26 cellular contexts compared by ENCODE assay signal in the genomic region with DNA sequence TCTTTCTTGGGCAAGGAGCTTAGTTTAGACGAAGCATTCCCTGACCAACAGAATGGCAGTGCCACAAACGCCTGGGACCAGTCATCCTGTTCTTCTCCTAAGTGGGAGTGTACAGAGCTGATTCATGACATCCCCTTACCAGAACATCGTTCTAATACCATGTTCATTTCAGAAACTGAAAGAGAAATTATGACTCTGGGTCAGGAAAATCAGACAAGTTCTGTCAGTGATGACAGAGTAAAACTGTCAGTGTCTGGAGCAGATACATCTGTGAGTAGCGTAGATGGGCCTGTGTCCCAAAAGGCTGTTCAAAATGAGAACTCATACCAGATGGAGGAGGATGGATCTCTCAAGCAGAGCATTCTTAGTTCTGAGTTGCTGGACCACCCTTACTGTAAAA. TPM values are rescaled to one million over a fixed set of nuclear protein-coding genes. Genes with fewer than 3 reads are reported as not detected.
DNase-seq lines count a peak whose midpoint lies in the region; ATAC-seq and TF ChIP-seq lines count a peak whose summit lies in the region.
"Had no signal": no experiment of that assay in that cellular context is flagged by ENCODE, and none has a peak within 500 bp of the region (broad histone marks: within the 10 kb centered on the region; RNA-seq: fewer than 3 reads in every experiment).

No MANE protein-coding gene starts in this region.

- no peak overlapping the region for H2BK120ac ChIP-seq in mesendoderm (ENCODE audit: low read depth, low read length)

- no peak for DNase-seq in activated CD8-positive, alpha-beta memory T cell treated with anti-CD3 and anti-CD28 coated beads, Interleukin-2, amount 10 ng/mL, durations not matched to agents 7 days and 5 days
- no peak for DNase-seq in activated CD8-positive, alpha-beta memory T cell treated with anti-CD3 and anti-CD28 coated beads, Interleukin-2, amount 50 U/mL, for 48 hours
- DNase-seq in OCI-LY7 (ENCODE audit: low spot score) (no peak), mesendoderm (no peak), vagina (ENCODE audit: extremely low spot score in 2 of 2) (no peak), NCI-H748 (lab: John Stamatoyannopoulos, UW; ENCODE audit: unreplicated experiment) (no peak)
- DNase-seq: activated CD4-positive, CD25-positive, alpha-beta regulatory T cell treated with anti-CD3 and anti-CD28 coated beads, Interleukin-2, amount 50 U/mL, for 72 hours; C1 segment of cervical spinal cord; Caco-2; IMR-90; islet precursor cell; left ventricle myocardium inferior; naive B cell; NCI-H1092; NCI-H187; NCI-H2171 treated with DMSO at 0.1 percent for 48 hours; NCI-H524 treated with DMSO at 0.1 percent for 48 hours; SJCRH30; T-cell; transverse colon had no signal

- H4K20me1 ChIP-seq in BLaER1 treated with 17β-estradiol and CSF1 and Interleukin-3, amounts not matched to agents 10 nM and 100 nM: peaks cover 39 to 100% (median 75%) of the 10 kb centered on the region in 11 experiments; a peak in 18 of 22 replicates
- H4K20me1 ChIP-seq in OCI-LY7 (ENCODE audit: insufficient read depth, low read length): peaks cover 3% of the 10 kb centered on the region

- H3K79me1 ChIP-seq in mesendoderm (ENCODE audit: low read length): peaks cover 21% of the 10 kb centered on the region

- H3K23ac ChIP-seq in mesendoderm (ENCODE audit: low read length): no peak overlapping the region

- peaks cover 37 to 86% (median 53%) of the 10 kb centered on the region in 11 experiments; a peak in 21 of 22 replicates for H3K36me3 ChIP-seq in BLaER1 treated with 17β-estradiol and CSF1 and Interleukin-3, amounts not matched to agents 10 nM and 100 nM
- H3K36me3 ChIP-seq in OCI-LY7 (ENCODE audit: insufficient read depth, low read length): peaks cover 56% of the 10 kb centered on the region
- H3K36me3 ChIP-seq in mesendoderm (ENCODE audit: control insufficient read depth, insufficient read depth, low read length): no peaks in the 10 kb centered on the region
- peaks cover 0 to 20% of the 10 kb centered on the region in 2 donors for H3K36me3 ChIP-seq in vagina
- H3K36me3 ChIP-seq: breast epithelium, transverse colon had no signal

- H3K9me3 Mint-ChIP-seq in activated CD8-positive, alpha-beta memory T cell treated with anti-CD3 and anti-CD28 coated beads, Interleukin-2, amount 10 ng/mL, durations not matched to agents 7 days and 5 days (ENCODE audit: low read depth): no peaks in the 10 kb centered on the region
- H3K9me3 Mint-ChIP-seq: mesothelial cell of epicardium, naive B cell, T-cell had no signal

- intact Hi-C loops in OCI-LY7 (cut with micrococcal nuclease; ENCODE audit: unreplicated experiment): no loop called here
- intact Hi-C loops in vagina (cut with DNase I): no loop called here

- H4K5ac ChIP-seq in mesendoderm (ENCODE audit: low read length): no peak overlapping the region

- peak overlapping the region in 5 of 10 experiments; percentile 16 to 45 (median 24); a peak in 6 of 20 replicates for H3K4me3 ChIP-seq in BLaER1 treated with 17β-estradiol and CSF1 and Interleukin-3, amounts not matched to agents 10 nM and 100 nM
- H3K4me3 ChIP-seq in OCI-LY7 (ENCODE audit: low read depth, low read length, poor library complexity, severe bottlenecking) (no peak overlapping the region), mesendoderm (ENCODE audit: low read length) (no peak overlapping the region), vagina (no peak overlapping the region)
- H3K4me3 ChIP-seq: breast epithelium, HAP-1, left ventricle myocardium inferior, SJCRH30, transverse colon had no signal

- H3K9ac ChIP-seq in BLaER1 treated with 17β-estradiol and CSF1 and Interleukin-3, amounts not matched to agents 10 nM and 100 nM: peak overlapping the region in 10 of 11 experiments; percentile 38 to 69 (median 49); a peak in 16 of 22 replicates
- no peak overlapping the region for H3K9ac ChIP-seq in mesendoderm (ENCODE audit: low read length)

- H2AFZ ChIP-seq in OCI-LY7 (ENCODE audit: low read length): no peak overlapping the region

- CTCF ChIA-PET in activated CD8-positive, alpha-beta memory T cell treated with anti-CD3 and anti-CD28 coated beads, Interleukin-2, amount 10 ng/mL, durations not matched to agents 7 days and 5 days (lab: Charles Lee): interaction anchor here (1.4 to 1.5 kb wide), 2 partner anchors 49 to 85 kb away, joined by 3 to 4 read pairs; no protein-coding TSS in a partner anchor
- CTCF ChIA-PET in OCI-LY7 (lab: Charles Lee; ENCODE audit: unreplicated experiment): interaction anchor here (0.6 kb wide), 2 partner anchors 19 to 31 kb away, joined by 3 to 5 read pairs; no protein-coding TSS in a partner anchor

- H3K4me3 Mint-ChIP-seq in activated CD8-positive, alpha-beta memory T cell treated with anti-CD3 and anti-CD28 coated beads, Interleukin-2, amount 10 ng/mL, durations not matched to agents 7 days and 5 days: no peak overlapping the region
- H3K4me3 Mint-ChIP-seq: mesothelial cell of epicardium, T-cell had no signal

- no peak overlapping the region for H2BK5ac ChIP-seq in mesendoderm (ENCODE audit: low read length)

- no peaks in the 10 kb centered on the region for H3K27me3 Mint-ChIP-seq in activated CD8-positive, alpha-beta memory T cell treated with anti-CD3 and anti-CD28 coated beads, Interleukin-2, amount 10 ng/mL, durations not matched to agents 7 days and 5 days
- H3K27me3 Mint-ChIP-seq: naive B cell, T-cell had no signal

- no peaks in the 10 kb centered on the region for H3K9me2 ChIP-seq in OCI-LY7 (ENCODE audit: insufficient read depth, low read length)

- H4K8ac ChIP-seq in mesendoderm (ENCODE audit: low read depth, low read length): no peak overlapping the region

- WGBS in mesendoderm (ENCODE audit: extremely low coverage, insufficient coverage, low lambda C conversion rate): no CpG with 5 or more reads among the region's 4 CpGs

- H3K4ac ChIP-seq in mesendoderm (ENCODE audit: low read depth, low read length): no peak overlapping the region

- peaks cover 31% of the 10 kb centered on the region for H3K4me1 Mint-ChIP-seq in activated CD8-positive, alpha-beta memory T cell treated with anti-CD3 and anti-CD28 coated beads, Interleukin-2, amount 10 ng/mL, durations not matched to agents 7 days and 5 days

- peaks cover 25% of the 10 kb centered on the region for H3K36me3 Mint-ChIP-seq in activated CD8-positive, alpha-beta memory T cell treated with anti-CD3 and anti-CD28 coated beads, Interleukin-2, amount 10 ng/mL, durations not matched to agents 7 days and 5 days
- H3K36me3 Mint-ChIP-seq: naive B cell had no signal

- H3K9me3 ChIP-seq in BLaER1 treated with 17β-estradiol and CSF1 and Interleukin-3, amounts not matched to agents 10 nM and 100 nM (replicated peaks in 1 of 11): no peaks in the 10 kb centered on the region
- H3K9me3 ChIP-seq in OCI-LY7 (ENCODE audit: low read length) (no peaks in the 10 kb centered on the region), vagina (no peaks in the 10 kb centered on the region)
- H3K9me3 ChIP-seq: breast epithelium, Caco-2, HAP-1, left ventricle myocardium inferior, SJCRH30, transverse colon had no signal

- H3K4me1 ChIP-seq in BLaER1 treated with 17β-estradiol and CSF1 and Interleukin-3, amounts not matched to agents 10 nM and 100 nM: peaks cover 47 to 73% (median 64%) of the 10 kb centered on the region in 10 experiments
- H3K4me1 ChIP-seq in OCI-LY7 (ENCODE audit: insufficient read depth, low read length, poor library complexity, severe bottlenecking): peaks cover 4% of the 10 kb centered on the region
- no peaks in the 10 kb centered on the region for H3K4me1 ChIP-seq in mesendoderm (ENCODE audit: control insufficient read depth, low read depth, low read length)
- H3K4me1 ChIP-seq in vagina: peaks cover 8% of the 10 kb centered on the region
- H3K4me1 ChIP-seq: breast epithelium, Caco-2, SJCRH30 had no signal

- H3K18ac ChIP-seq in mesendoderm (ENCODE audit: low read length): no peak overlapping the region

- peak overlapping the region; percentile 56 to 92 (median 77) for H3K4me2 ChIP-seq in BLaER1 treated with 17β-estradiol and CSF1 and Interleukin-3, amounts not matched to agents 10 nM and 100 nM
- H3K4me2 ChIP-seq in OCI-LY7 (ENCODE audit: low read length) (no peak overlapping the region), mesendoderm (ENCODE audit: low read length) (no peak overlapping the region)

- POLR2A ChIA-PET in OCI-LY7 (lab: Charles Lee): interaction anchor here (1.1 kb wide), 1 partner anchor 12 kb away, joined by 3 read pairs; no protein-coding TSS in a partner anchor

- no peak for TF ChIP-seq POLR2A in vagina (IDR thresholded peaks at IDR 0.05)

- peak overlapping the region; percentile 48 for H3K27ac Mint-ChIP-seq in activated CD8-positive, alpha-beta memory T cell treated with anti-CD3 and anti-CD28 coated beads, Interleukin-2, amount 10 ng/mL, durations not matched to agents 7 days and 5 days
- H3K27ac Mint-ChIP-seq: mesothelial cell of epicardium, T-cell had no signal

- peaks cover 63% of the 10 kb centered on the region; the same call in 1 of the 2 replicates for H3K79me2 ChIP-seq in OCI-LY7 (ENCODE audit: insufficient read depth, low read depth, low read length)
- peaks cover 9% of the 10 kb centered on the region for H3K79me2 ChIP-seq in mesendoderm (ENCODE audit: control insufficient read depth, insufficient read depth, low read length)

- H3K27ac ChIP-seq in BLaER1 treated with 17β-estradiol and CSF1 and Interleukin-3, amounts not matched to agents 10 nM and 100 nM: peak overlapping the region in 9 of 11 experiments; percentile 42 to 71 (median 66); a peak in 18 of 22 replicates
- H3K27ac ChIP-seq in OCI-LY7 (ENCODE audit: low read depth, low read length, poor library complexity, severe bottlenecking) (no peak overlapping the region), mesendoderm (ENCODE audit: low read depth, low read length) (peak overlapping the region; percentile 19), vagina (no peak overlapping the region)
- H3K27ac ChIP-seq: breast epithelium, left ventricle myocardium inferior, SJCRH30, transverse colon had no signal

- H2BK15ac ChIP-seq in mesendoderm (replicated peaks; ENCODE audit: low read depth): no peak overlapping the region

- TF ChIP-seq CTCF in OCI-LY7 (conservative IDR thresholded peaks at IDR 0.05; ENCODE audit: low read length): no peak
- no peak for TF ChIP-seq CTCF in vagina (IDR thresholded peaks at IDR 0.05)

- ATAC-seq in activated CD8-positive, alpha-beta memory T cell treated with anti-CD3 and anti-CD28 coated beads, Interleukin-2, amount 10 ng/mL, durations not matched to agents 7 days and 5 days: peak; percentile 35
- ATAC-seq in HG03108 (IDR thresholded peaks at IDR 0.05; ENCODE audit: unreplicated experiment): no peak
- ATAC-seq: Panc1, T-cell had no signal

- TSS peak; percentile 67 for BruUV-seq in OCI-LY7 (replicated peaks; lab: Mats Ljungman, UMichigan)

- no peaks in the 10 kb centered on the region for H3K27me3 ChIP-seq in BLaER1 treated with 17β-estradiol and CSF1 and Interleukin-3, amounts not matched to agents 10 nM and 100 nM
- no peaks in the 10 kb centered on the region for H3K27me3 ChIP-seq in mesendoderm (ENCODE audit: insufficient read depth, low read length, poor library complexity)
- no peaks in the 10 kb centered on the region for H3K27me3 ChIP-seq in vagina
- H3K27me3 ChIP-seq: breast epithelium, SJCRH30, transverse colon had no signal

- H2AK5ac ChIP-seq in mesendoderm (ENCODE audit: low read length): no peak overlapping the region

- H3K56ac ChIP-seq in mesendoderm (ENCODE audit: low read length): no peak overlapping the region

RNA-seq across cellular contexts. Expression of gene SENP5, which starts 18.5 kb away (rescaled TPM):
- total RNA-seq in activated CD8-positive, alpha-beta memory T cell treated with anti-CD3 and anti-CD28 coated beads, Interleukin-2, amount 10 ng/mL, durations not matched to agents 7 days and 5 days: 10 to 100 TPM; 39.8 to 42.0 TPM
- total RNA-seq in OCI-LY7 (2014; rRNA removed; shearing (Covaris generic)): 39.4 and 40.2 TPM in 2 replicates
- 42.9 and 50.9 TPM in 2 replicates for total RNA-seq in OCI-LY7 (2022)
- 13.6 TPM for polyA plus RNA-seq in mesendoderm (2013, experiment 1 of 2)
- polyA plus RNA-seq in mesendoderm (2013, experiment 2 of 2): 14.3 TPM
- 50.6 TPM for total RNA-seq in vagina

RNA-seq across cellular contexts. Expression of gene NCBP2, which starts 56.2 kb away (rescaled TPM):
- 10 to 100 TPM; 52.5 to 68.9 TPM for total RNA-seq in activated CD8-positive, alpha-beta memory T cell treated with anti-CD3 and anti-CD28 coated beads, Interleukin-2, amount 10 ng/mL, durations not matched to agents 7 days and 5 days
- total RNA-seq in OCI-LY7 (2014; rRNA removed; shearing (Covaris generic)): 46.4 and 66.7 TPM in 2 replicates
- total RNA-seq in OCI-LY7 (2022): 70.4 and 73.6 TPM in 2 replicates
- 66.1 TPM for polyA plus RNA-seq in mesendoderm (2013, experiment 1 of 2)
- 65.5 TPM for polyA plus RNA-seq in mesendoderm (2013, experiment 2 of 2)
- 25.8 TPM for total RNA-seq in vagina

Comparison
In these comparisons a context has a peak if more than half of its experiments do, and no peak if none do; other contexts are left out.
1. H3K27ac ChIP-seq: peak in BLaER1 treated with 17β-estradiol and CSF1 and Interleukin-3, amounts not matched to agents 10 nM and 100 nM (9 of 11) and mesendoderm (single experiment); none in OCI-LY7 (single experiment) and vagina (single experiment).
2. H3K4me2 ChIP-seq: peak in BLaER1 treated with 17β-estradiol and CSF1 and Interleukin-3, amounts not matched to agents 10 nM and 100 nM (11 of 11); none in OCI-LY7 (single experiment) and mesendoderm (single experiment).